In genomic region chr14:36402867-36403266, GRCh38 we compare ENCODE assay signal across 28 cellular contexts.
"Had no signal": no experiment of that assay in that cellular context is flagged by ENCODE, and none has a peak within 500 bp of the region (broad histone marks: within the 10 kb centered on the region; RNA-seq: fewer than 3 reads in every experiment).

No MANE protein-coding gene starts in this region.

- ATAC-seq: mucosa of descending colon; naive thymus-derived CD4-positive, alpha-beta T cell; natural killer cell treated with Interleukin-12 subunit alpha and Interleukin-12 subunit beta and Interleukin-15 and Interleukin-18, amount 100 ng/mL, for 72 hours; pancreas; right cardiac atrium; stimulated activated effector memory CD8-positive, alpha-beta T cell treated with anti-CD3 and anti-CD28 coated beads, Interleukin-12 subunit alpha, Interleukin-12 subunit beta, amount 100 ng/mL, for 72 hours had no signal

- H3K36me3 ChIP-seq: left ventricle myocardium inferior, pancreas, prostate gland, sigmoid colon, spleen, suprapubic skin, thoracic aorta, tibial artery, uterus had no signal

- H3K4me1 ChIP-seq: left ventricle myocardium inferior, pancreas, prostate gland, sigmoid colon, suprapubic skin, tibial artery, uterus had no signal

- FAIRE-seq: islet of Langerhans, pancreas, small intestine had no signal

- H3K9me3 ChIP-seq: left ventricle myocardium inferior, mucosa of descending colon, pancreas, prostate gland, sigmoid colon, spleen, suprapubic skin, thoracic aorta, tibial artery, uterus had no signal

- H3K4me3 Mint-ChIP-seq: immature natural killer cell; naive thymus-derived CD4-positive, alpha-beta T cell; natural killer cell treated with Interleukin-12 subunit alpha and Interleukin-12 subunit beta and Interleukin-15 and Interleukin-18, amount 100 ng/mL, for 72 hours; neural crest cell; stimulated activated effector memory CD8-positive, alpha-beta T cell treated with anti-CD3 and anti-CD28 coated beads, Interleukin-12 subunit alpha, Interleukin-12 subunit beta, amount 100 ng/mL, for 72 hours; stimulated activated naive CD8-positive, alpha-beta T cell treated with anti-CD3 and anti-CD28 coated beads, Interleukin-15, Interleukin-2, amounts not matched to agents 100 ng/mL and 50 ng/mL, for 24 hours had no signal

- H3K36me3 Mint-ChIP-seq: immature natural killer cell; naive thymus-derived CD4-positive, alpha-beta T cell; natural killer cell treated with Interleukin-12 subunit alpha and Interleukin-12 subunit beta and Interleukin-15 and Interleukin-18, amount 100 ng/mL, for 72 hours; stimulated activated effector memory CD8-positive, alpha-beta T cell treated with anti-CD3 and anti-CD28 coated beads, Interleukin-12 subunit alpha, Interleukin-12 subunit beta, amount 100 ng/mL, for 72 hours had no signal

- H3K27ac ChIP-seq: left ventricle myocardium inferior, pancreas, prostate gland, sigmoid colon, suprapubic skin, thoracic aorta, tibial artery, uterus had no signal

- H3K4me1 Mint-ChIP-seq: immature natural killer cell; naive thymus-derived CD4-positive, alpha-beta T cell; neural crest cell; stimulated activated effector memory CD8-positive, alpha-beta T cell treated with anti-CD3 and anti-CD28 coated beads, Interleukin-12 subunit alpha, Interleukin-12 subunit beta, amount 100 ng/mL, for 72 hours had no signal

- H3K4me3 ChIP-seq: left ventricle myocardium inferior, lung, mucosa of descending colon, pancreas, prostate gland, sigmoid colon, spleen, suprapubic skin, thoracic aorta, tibial artery, uterus had no signal

- DNase-seq: hippocampal formation; immature natural killer cell; left ventricle myocardium inferior; midbrain; mucosa of descending colon; naive thymus-derived CD4-positive, alpha-beta T cell; nucleus accumbens; pancreas; posterior cingulate gyrus; retina; right cardiac atrium; sigmoid colon; small intestine; spleen; stimulated activated CD4-positive, alpha-beta T cell treated with anti-CD3 and anti-CD28 coated beads, Interleukin-4, amount 100 ng/mL, for 24 hours; stimulated activated naive CD4-positive, alpha-beta T cell; tibial artery; trophoblast cell; uterus had no signal

- H3K27me3 ChIP-seq: pancreas, sigmoid colon, spleen, suprapubic skin, tibial artery, uterus had no signal

- H3K27ac Mint-ChIP-seq: immature natural killer cell; naive thymus-derived CD4-positive, alpha-beta T cell; natural killer cell treated with Interleukin-12 subunit alpha and Interleukin-12 subunit beta and Interleukin-15 and Interleukin-18, amount 100 ng/mL, for 72 hours; stimulated activated effector memory CD8-positive, alpha-beta T cell treated with anti-CD3 and anti-CD28 coated beads, Interleukin-12 subunit alpha, Interleukin-12 subunit beta, amount 100 ng/mL, for 72 hours; stimulated activated naive CD8-positive, alpha-beta T cell treated with anti-CD3 and anti-CD28 coated beads, Interleukin-15, Interleukin-2, amounts not matched to agents 100 ng/mL and 50 ng/mL, for 24 hours had no signal

- H3K9me3 Mint-ChIP-seq: neural crest cell; stimulated activated effector memory CD8-positive, alpha-beta T cell treated with anti-CD3 and anti-CD28 coated beads, Interleukin-12 subunit alpha, Interleukin-12 subunit beta, amount 100 ng/mL, for 72 hours; stimulated activated naive CD8-positive, alpha-beta T cell treated with anti-CD3 and anti-CD28 coated beads, Interleukin-15, Interleukin-2, amounts not matched to agents 100 ng/mL and 50 ng/mL, for 24 hours had no signal
